In the genomic region with DNA sequence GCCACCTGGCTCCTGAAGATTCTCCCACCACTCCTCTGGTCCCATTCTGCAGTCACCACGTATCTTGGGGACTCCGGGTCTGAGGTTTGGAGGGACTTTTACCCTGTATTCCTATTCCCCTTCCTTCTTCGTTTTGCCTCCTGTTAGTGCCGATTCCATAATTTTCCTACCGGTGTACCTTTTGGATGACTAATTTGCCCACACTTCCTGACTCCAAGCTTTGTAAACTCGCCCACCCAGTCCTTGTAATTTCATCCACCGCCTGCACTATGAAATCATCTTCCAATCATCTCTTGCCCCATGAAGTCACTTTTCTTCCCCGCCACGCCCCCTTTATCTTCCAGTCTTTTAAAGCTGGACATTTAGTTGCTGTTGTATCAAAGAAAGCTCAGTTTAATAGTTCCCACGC, we compare ENCODE assay signal across 1 cellular context.
TF ChIP-seq lines count a peak whose summit lies in the region.

No MANE protein-coding gene starts in this region.

TF ChIP-seq in K562, 482 proteins besides CTCF, POLR2A, EP300 and RAD21:
- 0 out of 2 replicates have a peak, but pooled peaks have one; percentile 38 for TF ChIP-seq CREB1 (IDR thresholded peaks at IDR 0.05)
- TF ChIP-seq CREB1 (CRISPR knock-in tag; IDR thresholded peaks at IDR 0.05): no peak
- no peak for TF ChIP-seq ZNF253 (CRISPR knock-in tag; conservative IDR thresholded peaks at IDR 0.05)
- TF ChIP-seq NELFE (IDR thresholded peaks at IDR 0.05; ENCODE audit: insufficient read depth, insufficient read length): no peak
- no peak for TF ChIP-seq ESRRB (CRISPR knock-in tag; IDR thresholded peaks at IDR 0.05; ENCODE audit: borderline replicate concordance)
- 0 out of 2 replicates have a peak, but pooled peaks have one; percentile 8 for TF ChIP-seq SMARCA4 (IDR thresholded peaks at IDR 0.05)
- TF ChIP-seq COPS2 (conservative IDR thresholded peaks at IDR 0.05): no peak
- TF ChIP-seq SMARCB1 (IDR thresholded peaks at IDR 0.05; ENCODE audit: insufficient read length, low read depth): no peak
- no peak for TF ChIP-seq POLR2G (IDR thresholded peaks at IDR 0.05; ENCODE audit: low read depth, low read length)
- TF ChIP-seq SAP30 (IDR thresholded peaks at IDR 0.05; ENCODE audit: borderline replicate concordance, insufficient read depth, low read depth, low read length, poor library complexity, severe bottlenecking): peak; percentile 69
- no peak for TF ChIP-seq NUFIP1 (IDR thresholded peaks at IDR 0.05; ENCODE audit: partially characterized antibody)
- TF ChIP-seq ZNF121 (CRISPR knock-in tag; conservative IDR thresholded peaks at IDR 0.05): no peak
- TF ChIP-seq WHSC1 (IDR thresholded peaks at IDR 0.05; ENCODE audit: low read length): no peak
- TF ChIP-seq POLR2B (IDR thresholded peaks at IDR 0.05; ENCODE audit: low read depth, partially characterized antibody): peak; percentile 25
- no peak for TF ChIP-seq ZNF668 (CRISPR knock-in tag; IDR thresholded peaks at IDR 0.05)
- peak; percentile 15; the same call in 1 of the 2 replicates for TF ChIP-seq CEBPG (CRISPR knock-in tag; IDR thresholded peaks at IDR 0.05)
- TF ChIP-seq CEBPG (tag; conservative IDR thresholded peaks at IDR 0.05 in 1 of 2, IDR thresholded peaks at IDR 0.05 in 1 of 2): no peak
- TF ChIP-seq, protein P1, sequence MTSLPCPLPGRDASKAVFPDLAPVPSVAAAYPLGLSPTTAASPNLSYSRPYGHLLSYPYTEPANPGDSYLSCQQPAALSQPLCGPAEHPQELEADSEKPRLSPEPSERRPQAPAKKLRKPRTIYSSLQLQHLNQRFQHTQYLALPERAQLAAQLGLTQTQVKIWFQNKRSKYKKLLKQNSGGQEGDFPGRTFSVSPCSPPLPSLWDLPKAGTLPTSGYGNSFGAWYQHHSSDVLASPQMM (CRISPR knock-in tag; IDR thresholded peaks at IDR 0.05): no peak
- TF ChIP-seq, protein P2, sequence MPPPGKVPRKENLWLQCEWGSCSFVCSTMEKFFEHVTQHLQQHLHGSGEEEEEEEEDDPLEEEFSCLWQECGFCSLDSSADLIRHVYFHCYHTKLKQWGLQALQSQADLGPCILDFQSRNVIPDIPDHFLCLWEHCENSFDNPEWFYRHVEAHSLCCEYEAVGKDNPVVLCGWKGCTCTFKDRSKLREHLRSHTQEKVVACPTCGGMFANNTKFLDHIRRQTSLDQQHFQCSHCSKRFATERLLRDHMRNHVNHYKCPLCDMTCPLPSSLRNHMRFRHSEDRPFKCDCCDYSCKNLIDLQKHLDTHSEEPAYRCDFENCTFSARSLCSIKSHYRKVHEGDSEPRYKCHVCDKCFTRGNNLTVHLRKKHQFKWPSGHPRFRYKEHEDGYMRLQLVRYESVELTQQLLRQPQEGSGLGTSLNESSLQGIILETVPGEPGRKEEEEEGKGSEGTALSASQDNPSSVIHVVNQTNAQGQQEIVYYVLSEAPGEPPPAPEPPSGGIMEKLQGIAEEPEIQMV (tag; conservative IDR thresholded peaks at IDR 0.05; ENCODE audit: low read depth): no peak
- TF ChIP-seq ZNF224 (CRISPR knock-in tag; IDR thresholded peaks at IDR 0.05): no peak
- TF ChIP-seq PHB (CRISPR knock-in tag; IDR thresholded peaks at IDR 0.05): no peak
- no peak for TF ChIP-seq ZNF282 (CRISPR knock-in tag; IDR thresholded peaks at IDR 0.05)
- no peak for TF ChIP-seq ZNF23 (CRISPR knock-in tag; IDR thresholded peaks at IDR 0.05)
- peak in 1 of 2 experiments; percentile 10; a peak in 1 of 4 replicates for TF ChIP-seq HDAC1 (IDR thresholded peaks at IDR 0.05)
- peak; percentile 66; the same call in 1 of the 2 replicates for TF ChIP-seq KLF13 (tag; IDR thresholded peaks at IDR 0.05; ENCODE audit: borderline replicate concordance, low read depth)
- TF ChIP-seq HDAC6 (IDR thresholded peaks at IDR 0.05; ENCODE audit: low read depth, low read length): no peak
- no peak for TF ChIP-seq BHLHE40 (IDR thresholded peaks at IDR 0.05; ENCODE audit: low read length)
- TF ChIP-seq, protein P3, sequence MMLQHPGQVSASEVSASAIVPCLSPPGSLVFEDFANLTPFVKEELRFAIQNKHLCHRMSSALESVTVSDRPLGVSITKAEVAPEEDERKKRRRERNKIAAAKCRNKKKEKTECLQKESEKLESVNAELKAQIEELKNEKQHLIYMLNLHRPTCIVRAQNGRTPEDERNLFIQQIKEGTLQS (IDR thresholded peaks at IDR 0.05): peak; percentile 74
- TF ChIP-seq, protein P3 (CRISPR knock-in tag; conservative IDR thresholded peaks at IDR 0.05): no peak
- peak; percentile 32; the same call in 1 of the 2 replicates for TF ChIP-seq EGR1 (conservative IDR thresholded peaks at IDR 0.05)
- no peak for TF ChIP-seq SAFB2 (IDR thresholded peaks at IDR 0.05; ENCODE audit: borderline replicate concordance, low read depth, low read length, severe bottlenecking)
- TF ChIP-seq, protein P4, sequence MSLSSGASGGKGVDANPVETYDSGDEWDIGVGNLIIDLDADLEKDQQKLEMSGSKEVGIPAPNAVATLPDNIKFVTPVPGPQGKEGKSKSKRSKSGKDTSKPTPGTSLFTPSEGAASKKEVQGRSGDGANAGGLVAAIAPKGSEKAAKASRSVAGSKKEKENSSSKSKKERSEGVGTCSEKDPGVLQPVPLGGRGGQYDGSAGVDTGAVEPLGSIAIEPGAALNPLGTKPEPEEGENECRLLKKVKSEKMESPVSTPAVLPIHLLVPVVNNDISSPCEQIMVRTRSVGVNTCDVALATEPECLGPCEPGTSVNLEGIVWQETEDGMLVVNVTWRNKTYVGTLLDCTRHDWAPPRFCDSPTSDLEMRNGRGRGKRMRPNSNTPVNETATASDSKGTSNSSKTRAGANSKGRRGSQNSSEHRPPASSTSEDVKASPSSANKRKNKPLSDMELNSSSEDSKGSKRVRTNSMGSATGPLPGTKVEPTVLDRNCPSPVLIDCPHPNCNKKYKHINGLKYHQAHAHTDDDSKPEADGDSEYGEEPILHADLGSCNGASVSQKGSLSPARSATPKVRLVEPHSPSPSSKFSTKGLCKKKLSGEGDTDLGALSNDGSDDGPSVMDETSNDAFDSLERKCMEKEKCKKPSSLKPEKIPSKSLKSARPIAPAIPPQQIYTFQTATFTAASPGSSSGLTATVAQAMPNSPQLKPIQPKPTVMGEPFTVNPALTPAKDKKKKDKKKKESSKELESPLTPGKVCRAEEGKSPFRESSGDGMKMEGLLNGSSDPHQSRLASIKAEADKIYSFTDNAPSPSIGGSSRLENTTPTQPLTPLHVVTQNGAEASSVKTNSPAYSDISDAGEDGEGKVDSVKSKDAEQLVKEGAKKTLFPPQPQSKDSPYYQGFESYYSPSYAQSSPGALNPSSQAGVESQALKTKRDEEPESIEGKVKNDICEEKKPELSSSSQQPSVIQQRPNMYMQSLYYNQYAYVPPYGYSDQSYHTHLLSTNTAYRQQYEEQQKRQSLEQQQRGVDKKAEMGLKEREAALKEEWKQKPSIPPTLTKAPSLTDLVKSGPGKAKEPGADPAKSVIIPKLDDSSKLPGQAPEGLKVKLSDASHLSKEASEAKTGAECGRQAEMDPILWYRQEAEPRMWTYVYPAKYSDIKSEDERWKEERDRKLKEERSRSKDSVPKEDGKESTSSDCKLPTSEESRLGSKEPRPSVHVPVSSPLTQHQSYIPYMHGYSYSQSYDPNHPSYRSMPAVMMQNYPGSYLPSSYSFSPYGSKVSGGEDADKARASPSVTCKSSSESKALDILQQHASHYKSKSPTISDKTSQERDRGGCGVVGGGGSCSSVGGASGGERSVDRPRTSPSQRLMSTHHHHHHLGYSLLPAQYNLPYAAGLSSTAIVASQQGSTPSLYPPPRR (CRISPR knock-in tag; IDR thresholded peaks at IDR 0.05; ENCODE audit: borderline replicate concordance): no peak
- no peak for TF ChIP-seq RBM15 (IDR thresholded peaks at IDR 0.05; ENCODE audit: insufficient read depth, low read length)
- no peak for TF ChIP-seq HMG20A (CRISPR knock-in tag; conservative IDR thresholded peaks at IDR 0.05)
- TF ChIP-seq, protein P5, sequence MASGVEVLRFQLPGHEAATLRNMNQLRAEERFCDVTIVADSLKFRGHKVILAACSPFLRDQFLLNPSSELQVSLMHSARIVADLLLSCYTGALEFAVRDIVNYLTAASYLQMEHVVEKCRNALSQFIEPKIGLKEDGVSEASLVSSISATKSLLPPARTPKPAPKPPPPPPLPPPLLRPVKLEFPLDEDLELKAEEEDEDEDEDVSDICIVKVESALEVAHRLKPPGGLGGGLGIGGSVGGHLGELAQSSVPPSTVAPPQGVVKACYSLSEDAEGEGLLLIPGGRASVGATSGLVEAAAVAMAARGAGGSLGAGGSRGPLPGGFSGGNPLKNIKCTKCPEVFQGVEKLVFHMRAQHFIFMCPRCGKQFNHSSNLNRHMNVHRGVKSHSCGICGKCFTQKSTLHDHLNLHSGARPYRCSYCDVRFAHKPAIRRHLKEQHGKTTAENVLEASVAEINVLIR (CRISPR knock-in tag; IDR thresholded peaks at IDR 0.05): no peak
- TF ChIP-seq, protein P6, sequence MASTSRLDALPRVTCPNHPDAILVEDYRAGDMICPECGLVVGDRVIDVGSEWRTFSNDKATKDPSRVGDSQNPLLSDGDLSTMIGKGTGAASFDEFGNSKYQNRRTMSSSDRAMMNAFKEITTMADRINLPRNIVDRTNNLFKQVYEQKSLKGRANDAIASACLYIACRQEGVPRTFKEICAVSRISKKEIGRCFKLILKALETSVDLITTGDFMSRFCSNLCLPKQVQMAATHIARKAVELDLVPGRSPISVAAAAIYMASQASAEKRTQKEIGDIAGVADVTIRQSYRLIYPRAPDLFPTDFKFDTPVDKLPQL (IDR thresholded peaks at IDR 0.05; ENCODE audit: extremely low read depth, insufficient read length): no peak
- TF ChIP-seq MTA1 (IDR thresholded peaks at IDR 0.05; ENCODE audit: borderline replicate concordance): no peak
- TF ChIP-seq ZNF717 (CRISPR knock-in tag; IDR thresholded peaks at IDR 0.05): no peak
- TF ChIP-seq ETS2 (tag; IDR thresholded peaks at IDR 0.05; ENCODE audit: borderline replicate concordance, poor library complexity, severe bottlenecking): no peak
- TF ChIP-seq NFXL1 (CRISPR knock-in tag; IDR thresholded peaks at IDR 0.05): no peak
- TF ChIP-seq GABPB1 (CRISPR knock-in tag; IDR thresholded peaks at IDR 0.05): no peak
- TF ChIP-seq ZKSCAN3 (CRISPR knock-in tag; IDR thresholded peaks at IDR 0.05): no peak
- no peak for TF ChIP-seq ZNF778 (CRISPR knock-in tag; IDR thresholded peaks at IDR 0.05)
- TF ChIP-seq MEF2D (tag; conservative IDR thresholded peaks at IDR 0.05; ENCODE audit: low read depth): no peak
TF ChIP-seq in K562: peak in this region for 9.
